Comparison of ENCODE assay signal across 17 cellular contexts in the genomic region with DNA sequence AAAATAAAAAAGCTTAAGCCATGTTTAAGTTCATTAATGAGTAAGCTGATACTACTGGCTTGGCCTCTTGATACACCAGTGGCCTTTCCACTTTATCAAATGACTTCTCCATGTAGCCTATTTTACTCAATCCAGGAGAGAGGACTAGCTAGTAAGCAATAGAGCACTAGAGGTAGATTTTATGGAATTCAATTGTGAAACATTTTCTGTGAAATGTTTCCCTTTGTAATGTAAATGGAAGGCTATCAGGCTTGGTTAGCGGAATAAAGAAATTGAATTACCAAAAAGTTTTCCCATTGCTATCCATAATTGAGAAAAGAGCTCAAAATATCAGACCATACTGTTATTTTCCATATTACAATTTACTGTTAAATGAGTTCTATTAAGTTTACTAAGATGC.
A peak's percentile ranks its signal among the peaks of the same experiment; 100 is the strongest.
DNase-seq lines count a peak whose midpoint lies in the region; ATAC-seq, FAIRE-seq and TF ChIP-seq lines count a peak whose summit lies in the region.
"Had no signal": no experiment of that assay in that cellular context is flagged by ENCODE, and none has a peak within 500 bp of the region (broad histone marks: within the 10 kb centered on the region; RNA-seq: fewer than 3 reads in every experiment).

No MANE protein-coding gene starts in this region.

- POLR2A ChIA-PET in H1 (lab: Charles Lee; ENCODE audit: partially characterized antibody) = no interaction called here

- H4K20me1 ChIP-seq in H1 (replicated peaks in 1 of 2; ENCODE audit: control insufficient read depth in 1 of 2, insufficient read depth in 2 of 2, low read length in 2 of 2) = no peaks in the 10 kb centered on the region
- H4K20me1 ChIP-seq in keratinocyte (ENCODE audit: control insufficient read depth, extremely low read depth, insufficient read depth, low read length) = no peaks in the 10 kb centered on the region

- no peaks in the 10 kb centered on the region for H3K79me2 ChIP-seq in H1 (ENCODE audit: control insufficient read depth in 1 of 2, insufficient read depth in 2 of 2, low read length in 2 of 2)
- no peaks in the 10 kb centered on the region for H3K79me2 ChIP-seq in keratinocyte (ENCODE audit: control insufficient read depth, insufficient read depth, low read length)

- CTCF ChIA-PET in H1 (lab: Charles Lee; ENCODE audit: partially characterized antibody) = no interaction called here

- no peak overlapping the region for H4K5ac ChIP-seq in H1 (ENCODE audit: insufficient read length, low read depth, low read length)

- H3K79me1 ChIP-seq in H1 (ENCODE audit: low read depth, low read length) = no peaks in the 10 kb centered on the region

- no peak overlapping the region for H3K14ac ChIP-seq in H1 (ENCODE audit: insufficient read length)

- H3K4me2 ChIP-seq in H1 (ENCODE audit: insufficient read depth in 1 of 2, low read depth in 2 of 2, low read length in 2 of 2) (no peak overlapping the region), keratinocyte (ENCODE audit: control insufficient read depth, extremely low read depth, insufficient read depth, low read depth, low read length) (no peak overlapping the region)

- H3K23me2 ChIP-seq in H1 (ENCODE audit: low read depth, low read length) = no peaks in the 10 kb centered on the region

- H3K27me3 ChIP-seq in HUES6 (ENCODE audit: control insufficient read depth, insufficient read depth, low read length) (no peaks in the 10 kb centered on the region), H1 (replicated peaks in 1 of 4; ENCODE audit: control insufficient read depth in 3 of 4, extremely low read depth in 1 of 4, insufficient read depth in 3 of 4, low read length in 3 of 4) (no peaks in the 10 kb centered on the region), keratinocyte (ENCODE audit: control insufficient read depth, extremely low read depth, insufficient read depth, low read length) (no peaks in the 10 kb centered on the region)

- peak overlapping the region; percentile 69 for H4K91ac ChIP-seq in H1 (replicated peaks; ENCODE audit: insufficient read length, low read length)

- no peak overlapping the region for H2BK12ac ChIP-seq in H1 (ENCODE audit: low read depth, low read length)

- H3K27ac ChIP-seq in HUES6 (ENCODE audit: low read depth, low read length) (0 out of 2 replicates have a peak overlapping the region, but pooled peaks have one; percentile 21), H1 (ENCODE audit: low read depth, low read length) (no peak overlapping the region), keratinocyte (ENCODE audit: control insufficient read depth, insufficient read depth, low read length) (no peak overlapping the region)

- H3K4ac ChIP-seq in H1 (replicated peaks; ENCODE audit: insufficient read length, low read depth, low read length) = no peak overlapping the region

- H3K56ac ChIP-seq in H1 (replicated peaks; ENCODE audit: insufficient read length, low read depth, low read length) = no peak overlapping the region

- H3K9ac ChIP-seq in HUES6 (ENCODE audit: low read length) = no peak overlapping the region
- H3K9ac ChIP-seq in H1 (replicated peaks in 1 of 4; ENCODE audit: extremely low read depth in 1 of 4, low read depth in 3 of 4, low read length in 3 of 4) = no peak overlapping the region
- H3K9ac ChIP-seq in keratinocyte (ENCODE audit: control insufficient read depth, extremely low read depth, insufficient read depth, low read length) = no peak overlapping the region

- no peak for DNase-seq in H1 (ENCODE audit: low read depth in 1 of 2, low spot score in 2 of 2)
- DNase-seq in keratinocyte (ENCODE audit: low read depth, low spot score) = no peak
- DNase-seq: C1 segment of cervical spinal cord; Calu3; CD4-positive, alpha-beta memory T cell; COR-L47; DMS53; DMS79 treated with DMSO at 0.1 percent for 48 hours; GOT3; H7; HCEC 1CT had no signal

- no peak overlapping the region for H2BK15ac ChIP-seq in H1 (ENCODE audit: low read length)

- H2BK5ac ChIP-seq in H1 (ENCODE audit: low read depth, low read length) = peak overlapping the region; percentile 85; the same call in 1 of the 2 replicates

- 92% methylated on average over 1 of the region's 1 CpG; no CpG with 5 or more reads in 1 of the 2 experiments for WGBS in H1 (ENCODE audit: extremely low coverage in 1 of 2, insufficient coverage in 1 of 2, insufficient read length in 1 of 2, insufficient replicate concordance in 2 of 2, low coverage in 1 of 2, low lambda C conversion rate in 2 of 2, missing lambda C conversion rate in 1 of 2), 2 experiments

- H2AFZ ChIP-seq in H1 (ENCODE audit: low read length) (no peak overlapping the region), keratinocyte (ENCODE audit: control insufficient read depth, low read length) (no peak overlapping the region)

- ATAC-seq in HG02678 (IDR thresholded peaks at IDR 0.05; ENCODE audit: unreplicated experiment) (no peak), GM19328 (IDR thresholded peaks at IDR 0.05; ENCODE audit: unreplicated experiment) (no peak), GM21576 (IDR thresholded peaks at IDR 0.05; ENCODE audit: unreplicated experiment) (no peak)

- no peak overlapping the region for H3K18ac ChIP-seq in H1 (ENCODE audit: extremely low read depth, low read length)

- dilution Hi-C loops in keratinocyte (cut with MboI; ENCODE audit: extremely low pct_ligation_motif_present, low sequenced_read_pairs) = no loop called here

- no peak for TF ChIP-seq RAD21 in H1 (IDR thresholded peaks at IDR 0.05 in 1 of 2, conservative IDR thresholded peaks at IDR 0.05 in 1 of 2; ENCODE audit: low read depth in 2 of 2, low read length in 2 of 2)

- no peak overlapping the region for H2BK20ac ChIP-seq in H1 (ENCODE audit: low read length)

- H2BK120ac ChIP-seq in H1 (replicated peaks; ENCODE audit: low read depth, low read length) = peak overlapping the region; percentile 7

- H3K36me3 ChIP-seq in HUES6 (ENCODE audit: control insufficient read depth, insufficient read depth, low read length) (no peaks in the 10 kb centered on the region), H1 (ENCODE audit: control insufficient read depth in 2 of 4, insufficient read depth in 4 of 4, low read length in 3 of 4) (no peaks in the 10 kb centered on the region), keratinocyte (ENCODE audit: control insufficient read depth in 2 of 2, extremely low read depth in 1 of 2, insufficient read depth in 2 of 2, low read length in 2 of 2) (no peaks in the 10 kb centered on the region)

- no peaks in the 10 kb centered on the region for H3K9me1 ChIP-seq in keratinocyte (ENCODE audit: control insufficient read depth, extremely low read depth, insufficient read depth, low read length)

- no peak overlapping the region for H4K8ac ChIP-seq in H1 (ENCODE audit: extremely low read depth, insufficient read depth, low read length)

- TF ChIP-seq POLR2A in H1 (IDR thresholded peaks at IDR 0.05; ENCODE audit: control extremely low read depth in 1 of 2, low read depth in 2 of 2, low read length in 2 of 2) = no peak

- H2AK5ac ChIP-seq in H1 (ENCODE audit: low read depth, low read length) = no peak overlapping the region

- H3K23ac ChIP-seq in H1 (ENCODE audit: insufficient read length) = no peak overlapping the region

- no peak for TF ChIP-seq CTCF in H1 (IDR thresholded peaks at IDR 0.05; ENCODE audit: control extremely low read depth in 1 of 3, insufficient read depth in 1 of 3, low read depth in 1 of 3, low read length in 3 of 3)
- TF ChIP-seq CTCF in keratinocyte (optimal IDR thresholded peaks at IDR 0.05 in 1 of 3, IDR thresholded peaks at IDR 0.05 in 1 of 3, conservative IDR thresholded peaks at IDR 0.05 in 1 of 3; ENCODE audit: extremely low read depth in 1 of 3, insufficient read depth in 2 of 3, low read length in 3 of 3) = no peak

- FAIRE-seq in H1 (lab: Jason Lieb, UNC) = no peak
- FAIRE-seq in keratinocyte (lab: Jason Lieb, UNC) = peak; percentile 34
- FAIRE-seq: G401.6, GM12892 had no signal

- H3K9me3 ChIP-seq in HUES6 (ENCODE audit: control insufficient read depth, insufficient read depth, low read depth, low read length) = no peaks in the 10 kb centered on the region
- no peaks in the 10 kb centered on the region for H3K9me3 ChIP-seq in H1 (ENCODE audit: insufficient read depth in 2 of 2, low read depth in 1 of 2, low read length in 1 of 2)
- H3K9me3 ChIP-seq in keratinocyte (ENCODE audit: control insufficient read depth, low read depth, low read length) = no peaks in the 10 kb centered on the region

- H3K4me3 ChIP-seq in HUES6 (ENCODE audit: low read depth, low read length) (no peak overlapping the region), H1 (ENCODE audit: extremely low read depth in 1 of 4, insufficient read depth in 2 of 4, low read depth in 3 of 4, low read length in 4 of 4) (no peak overlapping the region), keratinocyte (ENCODE audit: control insufficient read depth in 2 of 3, extremely low read depth in 1 of 3, insufficient read depth in 2 of 3, low read depth in 1 of 3, low read length in 3 of 3) (no peak overlapping the region)

- no peak for TF ChIP-seq EP300 in H1 (IDR thresholded peaks at IDR 0.05; ENCODE audit: borderline replicate concordance in 1 of 2, low read depth in 2 of 2, low read length in 2 of 2)

- H3K4me1 ChIP-seq in HUES6 (ENCODE audit: control insufficient read depth, insufficient read depth, low read length) = peaks cover 31% of the 10 kb centered on the region
- peaks cover 0 to 5% (median 2%) of the 10 kb centered on the region in 4 experiments; a peak in 4 of 7 replicates for H3K4me1 ChIP-seq in H1 (replicated peaks in 1 of 4; ENCODE audit: control insufficient read depth in 3 of 4, insufficient read depth in 4 of 4, low read length in 3 of 4)
- H3K4me1 ChIP-seq in keratinocyte (ENCODE audit: control insufficient read depth, extremely low read depth, insufficient read depth, low read length) = peaks cover 30% of the 10 kb centered on the region

TF ChIP-seq in H1, 55 proteins besides CTCF, POLR2A, EP300 and RAD21:
- TF ChIP-seq JUN (IDR thresholded peaks at IDR 0.05; ENCODE audit: low read depth, low read length) = no peak
- TF ChIP-seq SP4 (IDR thresholded peaks at IDR 0.05; ENCODE audit: low read length) = no peak
- TF ChIP-seq SP1 (IDR thresholded peaks at IDR 0.05; ENCODE audit: low read depth, low read length) = 0 out of 2 replicates have a peak, but pooled peaks have one; percentile 17
- no peak for TF ChIP-seq TBP (IDR thresholded peaks at IDR 0.05; ENCODE audit: low read depth, low read length)
